12 cellular contexts compared by ENCODE assay signal in the genomic region with DNA sequence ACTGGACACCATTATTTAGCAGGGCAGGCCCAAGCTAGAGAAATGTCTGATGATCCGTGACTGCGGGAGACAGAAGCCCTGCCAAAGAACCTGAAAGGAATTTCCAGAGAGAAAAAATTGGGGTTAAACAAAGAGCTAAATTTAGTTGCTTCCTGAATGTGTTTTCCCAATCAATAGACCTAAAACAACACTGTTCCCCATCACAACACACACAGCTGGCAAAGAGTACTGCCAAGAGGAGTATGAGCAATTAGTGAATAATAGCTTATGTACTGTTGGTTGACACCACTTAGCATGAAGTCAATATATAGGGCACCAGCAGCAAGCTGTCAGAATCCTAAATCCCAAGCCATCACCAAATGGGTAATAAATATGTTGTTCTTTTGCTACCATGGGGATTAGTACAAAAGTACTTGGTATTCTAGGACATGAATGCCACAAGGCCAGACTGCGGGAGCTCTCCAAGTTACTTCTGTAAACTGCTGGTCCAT. TPM values are rescaled to one million over a fixed set of nuclear protein-coding genes. Genes with fewer than 3 reads are reported as not detected.
A peak's percentile ranks its signal among the peaks of the same experiment; 100 is the strongest.
DNase-seq lines count a peak whose midpoint lies in the region; ATAC-seq and TF ChIP-seq lines count a peak whose summit lies in the region.
"Had no signal": no experiment of that assay in that cellular context is flagged by ENCODE, and none has a peak within 500 bp of the region (broad histone marks: within the 10 kb centered on the region; RNA-seq: fewer than 3 reads in every experiment).

No MANE protein-coding gene starts in this region.

- H3K4me1 Mint-ChIP-seq in activated CD4-positive, alpha-beta T cell treated with anti-CD3 and anti-CD28 coated beads, Interleukin-2, amount 10 ng/mL, durations not matched to agents 24 days and 14 days: peaks cover 10% of the 10 kb centered on the region
- H3K4me1 Mint-ChIP-seq in natural killer cell: peaks cover 29 to 31% of the 10 kb centered on the region in 2 donors
- H3K4me1 Mint-ChIP-seq: H9 had no signal

- H3K36me3 ChIP-seq in rectal smooth muscle tissue (ENCODE audit: control insufficient read depth, insufficient read depth, low read length): no peaks in the 10 kb centered on the region
- H3K36me3 ChIP-seq: prostate gland had no signal

- H3K27me3 ChIP-seq in rectal smooth muscle tissue (ENCODE audit: control insufficient read depth, insufficient read depth, low read length): no peaks in the 10 kb centered on the region

- peak overlapping the region; percentile 49 for H3K27ac ChIP-seq in rectal smooth muscle tissue (ENCODE audit: low read depth, low read length)
- H3K27ac ChIP-seq: prostate gland, WERI-Rb-1 had no signal

- no peak overlapping the region for H3K9ac ChIP-seq in rectal smooth muscle tissue (ENCODE audit: low read length)

- no peak overlapping the region for H3K4me3 Mint-ChIP-seq in activated CD4-positive, alpha-beta T cell treated with anti-CD3 and anti-CD28 coated beads, Interleukin-2, amount 10 ng/mL, durations not matched to agents 24 days and 14 days
- H3K4me3 Mint-ChIP-seq in natural killer cell: no peak overlapping the region
- H3K4me3 Mint-ChIP-seq: H9 had no signal

- no peak overlapping the region for H3K4me3 ChIP-seq in rectal smooth muscle tissue (ENCODE audit: low read length)
- H3K4me3 ChIP-seq: prostate gland had no signal

- H3K27me3 Mint-ChIP-seq in activated CD4-positive, alpha-beta T cell treated with anti-CD3 and anti-CD28 coated beads, Interleukin-2, amount 10 ng/mL, durations not matched to agents 24 days and 14 days: no peaks in the 10 kb centered on the region
- H3K27me3 Mint-ChIP-seq in natural killer cell (ENCODE audit: low read depth in 2 of 2): no peaks in the 10 kb centered on the region

- no peak for TF ChIP-seq CTCF in natural killer cell (IDR thresholded peaks at IDR 0.05)

- H3K4me1 ChIP-seq in rectal smooth muscle tissue (ENCODE audit: control insufficient read depth, insufficient read depth, low read length): peaks cover 23% of the 10 kb centered on the region

- DNase-seq in NCI-H1105 (lab: John Stamatoyannopoulos, UW) (peak; percentile 81), NCI-H748 (lab: John Stamatoyannopoulos, UW; ENCODE audit: unreplicated experiment) (peak; percentile 86), fibroblast of gingiva (ENCODE audit: low read depth) (peak; percentile 14), retina (no peak), natural killer cell (no peak)
- no peak for DNase-seq in activated CD4-positive, alpha-beta T cell treated with anti-CD3 and anti-CD28 coated beads, Interleukin-2, amount 10 ng/mL, durations not matched to agents 24 days and 14 days
- DNase-seq: activated gamma-delta T cell treated with Interleukin-2 at 50 U/mL for 16 hours, H9, WERI-Rb-1 had no signal

- intact Hi-C loops in activated CD4-positive, alpha-beta T cell treated with anti-CD3 and anti-CD28 coated beads, Interleukin-2, amount 10 ng/mL, durations not matched to agents 24 days and 14 days (cut with micrococcal nuclease): no loop called here
- intact Hi-C loops in natural killer cell (cut with micrococcal nuclease): no loop called here

- no peaks in the 10 kb centered on the region for H3K9me3 Mint-ChIP-seq in activated CD4-positive, alpha-beta T cell treated with anti-CD3 and anti-CD28 coated beads, Interleukin-2, amount 10 ng/mL, durations not matched to agents 24 days and 14 days
- H3K9me3 Mint-ChIP-seq in natural killer cell: no peaks in the 10 kb centered on the region
- H3K9me3 Mint-ChIP-seq: H9 had no signal

- no peak for ATAC-seq in GM19395 (IDR thresholded peaks at IDR 0.05; ENCODE audit: unreplicated experiment)
- ATAC-seq in natural killer cell: no peak

- peaks cover 26% of the 10 kb centered on the region for H3K36me3 Mint-ChIP-seq in activated CD4-positive, alpha-beta T cell treated with anti-CD3 and anti-CD28 coated beads, Interleukin-2, amount 10 ng/mL, durations not matched to agents 24 days and 14 days (ENCODE audit: low read depth)
- no peaks in the 10 kb centered on the region for H3K36me3 Mint-ChIP-seq in natural killer cell

- H3K27ac Mint-ChIP-seq in activated CD4-positive, alpha-beta T cell treated with anti-CD3 and anti-CD28 coated beads, Interleukin-2, amount 10 ng/mL, durations not matched to agents 24 days and 14 days: no peak overlapping the region
- H3K27ac Mint-ChIP-seq in natural killer cell: peak overlapping the region in 1 of 2 donors; percentile 15
- H3K27ac Mint-ChIP-seq: H9 had no signal

RNA-seq across cellular contexts. Expression of a gene that starts 35.7 kb away (rescaled TPM):
- total RNA-seq in activated CD4-positive, alpha-beta T cell treated with anti-CD3 and anti-CD28 coated beads, Interleukin-2, amount 10 ng/mL, durations not matched to agents 24 days and 14 days: 112 and 113 TPM in 2 replicates
- total RNA-seq in natural killer cell: 100 to 1,000 TPM; 288 to 298 (median 293) TPM

RNA-seq across cellular contexts. Expression of a gene that starts 44.5 kb away (rescaled TPM):
- total RNA-seq in activated CD4-positive, alpha-beta T cell treated with anti-CD3 and anti-CD28 coated beads, Interleukin-2, amount 10 ng/mL, durations not matched to agents 24 days and 14 days: 45.7 and 50.2 TPM in 2 replicates
- 10 to 100 TPM; 22.4 to 39.2 (median 32.6) TPM for total RNA-seq in natural killer cell

Comparison
In these comparisons a context has a peak if more than half of its experiments do, and no peak if none do; other contexts are left out.
1. DNase-seq: peak in NCI-H1105 (single experiment), NCI-H748 (single experiment) and fibroblast of gingiva (single experiment); none in activated CD4-positive, alpha-beta T cell treated with anti-CD3 and anti-CD28 coated beads, Interleukin-2, amount 10 ng/mL, durations not matched to agents 24 days and 14 days (single experiment), retina (single experiment) and natural killer cell (single experiment).